In the genomic region with DNA sequence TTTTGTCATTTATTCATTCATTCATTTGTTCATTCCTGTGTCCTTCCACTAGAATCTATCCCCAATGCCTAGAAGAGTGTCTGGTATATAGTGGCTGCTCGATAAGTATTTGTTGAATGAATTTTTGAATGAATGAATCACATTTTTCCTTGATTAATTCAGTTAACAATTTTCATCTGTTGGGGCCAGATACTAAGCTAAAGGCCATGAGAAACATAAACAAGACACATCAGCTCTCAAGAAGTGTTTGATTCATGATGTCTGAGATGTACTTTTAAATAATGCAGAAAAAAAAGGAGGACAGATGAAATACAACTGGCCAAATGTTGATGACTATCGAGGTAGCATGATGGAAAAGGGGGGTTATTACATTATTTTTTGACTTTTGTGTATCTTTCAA, we compare ENCODE assay signal across 14 cellular contexts.
"Had no signal": no experiment of that assay in that cellular context is flagged by ENCODE, and none has a peak within 500 bp of the region (broad histone marks: within the 10 kb centered on the region; RNA-seq: fewer than 3 reads in every experiment).

No MANE protein-coding gene starts in this region.

- H3K27me3 ChIP-seq: breast epithelium, hepatocyte, left lung, neutrophil, suprapubic skin had no signal

- H3K36me3 ChIP-seq: breast epithelium, left lung, neutrophil, suprapubic skin had no signal

- ATAC-seq: effector memory CD8-positive, alpha-beta T cell; naive thymus-derived CD8-positive, alpha-beta T cell had no signal

- H3K9ac ChIP-seq: SK-N-SH had no signal

- H3K27ac ChIP-seq: breast epithelium, hepatocyte, left lung, neutrophil, suprapubic skin, VCaP had no signal

- H2AFZ ChIP-seq: hepatocyte had no signal

- H3K4me3 ChIP-seq: breast epithelium, hepatocyte, left lung, suprapubic skin had no signal

- DNase-seq: activated CD4-positive, alpha-beta T cell treated with anti-CD3 and anti-CD28 coated beads, Interleukin-2, amount 10 ng/mL, durations not matched to agents 24 days and 14 days; activated CD8-positive, alpha-beta T cell treated with anti-CD3 and anti-CD28 coated beads, Interleukin-2, amount 10 ng/mL, durations not matched to agents 7 days and 5 days; activated naive CD8-positive, alpha-beta T cell treated with anti-CD3 and anti-CD28 coated beads for 36 hours; dermis blood vessel endothelial cell; effector memory CD8-positive, alpha-beta T cell; left lung; naive thymus-derived CD8-positive, alpha-beta T cell; SK-N-SH; stimulated activated naive CD4-positive, alpha-beta T cell had no signal

- H3K4me2 ChIP-seq: hepatocyte, SK-N-SH had no signal

- H3K9me3 ChIP-seq: breast epithelium, left lung, neutrophil, SK-N-SH, suprapubic skin had no signal
